26 cellular contexts compared by ENCODE assay signal in genomic region chr11:108432783-108433182, GRCh38. TPM values are rescaled to one million over a fixed set of nuclear protein-coding genes. Genes with fewer than 3 reads are reported as not detected.
DNase-seq lines count a peak whose midpoint lies in the region; ATAC-seq and TF ChIP-seq lines count a peak whose summit lies in the region.
"Had no signal": no experiment of that assay in that cellular context is flagged by ENCODE, and none has a peak within 500 bp of the region (broad histone marks: within the 10 kb centered on the region; RNA-seq: fewer than 3 reads in every experiment).

No MANE protein-coding gene starts in this region.

- H2AFZ ChIP-seq in IMR-90 (replicated peaks; ENCODE audit: low read length, poor library complexity), result no peak overlapping the region
- H2AFZ ChIP-seq: GM23338 had no signal

- no peak overlapping the region for H2BK20ac ChIP-seq in IMR-90 (ENCODE audit: low read depth, low read length)

- H3K4me3 ChIP-seq in IMR-90 (ENCODE audit: insufficient read depth, low read depth, low read length), result no peak overlapping the region
- H3K4me3 ChIP-seq in choroid plexus epithelial cell (ENCODE audit: low read depth, low read length), result no peak overlapping the region
- H3K4me3 ChIP-seq: GM23338, skin epidermis had no signal

- intact Hi-C loops in IMR-90 (cut with micrococcal nuclease), result no loop called here

- no peak overlapping the region for H3K14ac ChIP-seq in IMR-90 (replicated peaks; ENCODE audit: low read depth, low read length)

- H3K27me3 Mint-ChIP-seq in activated naive CD4-positive, alpha-beta T cell treated with anti-CD3 and anti-CD28 coated beads, Interleukin-2, amount 10 ng/mL, durations not matched to agents 7 days and 5 days, result peaks cover 4% of the 10 kb centered on the region
- H3K27me3 Mint-ChIP-seq: activated CD8-positive, alpha-beta T cell treated with anti-CD3 and anti-CD28 coated beads for 36 hours; activated T-cell treated with anti-CD3 and anti-CD28 coated beads, Interleukin-2, amount 50 U/mL, for 24 hours; dendritic cell treated with granulocyte-macrophage colony-stimulating factor and Interleukin-4, amounts not matched to agents 40 ng/mL and 50 ng/mL, for 4 days had no signal

- H3K36me3 ChIP-seq in IMR-90 (ENCODE audit: control insufficient read depth, insufficient read depth, low read length), result no peaks in the 10 kb centered on the region
- H3K36me3 ChIP-seq: BE2C, WERI-Rb-1 had no signal

- H3K36me3 Mint-ChIP-seq in activated naive CD4-positive, alpha-beta T cell treated with anti-CD3 and anti-CD28 coated beads, Interleukin-2, amount 10 ng/mL, durations not matched to agents 7 days and 5 days, result no peaks in the 10 kb centered on the region

- H3K4me3 Mint-ChIP-seq in activated naive CD4-positive, alpha-beta T cell treated with anti-CD3 and anti-CD28 coated beads, Interleukin-2, amount 10 ng/mL, durations not matched to agents 7 days and 5 days, result no peak overlapping the region
- H3K4me3 Mint-ChIP-seq: activated CD8-positive, alpha-beta T cell treated with anti-CD3 and anti-CD28 coated beads for 36 hours; activated T-cell treated with anti-CD3 and anti-CD28 coated beads, Interleukin-2, amount 50 U/mL, for 24 hours; brain; dendritic cell treated with granulocyte-macrophage colony-stimulating factor and Interleukin-4, amounts not matched to agents 40 ng/mL and 50 ng/mL, for 4 days; GM23338; immature natural killer cell; natural killer cell treated with Interleukin-12 subunit alpha and Interleukin-12 subunit beta and Interleukin-15 and Interleukin-18, amount 100 ng/mL, for 72 hours; T-helper 1 cell treated with Interleukin-12 subunit alpha and Interleukin-12 subunit beta and Interleukin-4 antibody, amounts not matched to agents 30 μg/mL and 1 μg/mL, for 36 hours had no signal

- H3K4me1 ChIP-seq in IMR-90 (ENCODE audit: control insufficient read depth, insufficient read depth, low read length), result no peaks in the 10 kb centered on the region
- H3K4me1 ChIP-seq: BE2C had no signal

- in situ Hi-C loops in IMR-90 (cut with MboI; ENCODE audit: low sequenced_read_pairs), result no loop called here

- H3K18ac ChIP-seq in IMR-90 (ENCODE audit: low read depth, low read length), result no peak overlapping the region

- no peaks in the 10 kb centered on the region for H3K9me3 Mint-ChIP-seq in activated naive CD4-positive, alpha-beta T cell treated with anti-CD3 and anti-CD28 coated beads, Interleukin-2, amount 10 ng/mL, durations not matched to agents 7 days and 5 days
- H3K9me3 Mint-ChIP-seq: activated CD8-positive, alpha-beta T cell treated with anti-CD3 and anti-CD28 coated beads for 36 hours; immature natural killer cell; T-helper 1 cell treated with Interleukin-12 subunit alpha and Interleukin-12 subunit beta and Interleukin-4 antibody, amounts not matched to agents 30 μg/mL and 1 μg/mL, for 36 hours had no signal

- TF ChIP-seq POLR2A in IMR-90 (IDR thresholded peaks at IDR 0.05; ENCODE audit: low read depth, low read length), result no peak

- H4K5ac ChIP-seq in IMR-90 (ENCODE audit: low read depth, low read length), result no peak overlapping the region

- no peak overlapping the region for H2BK15ac ChIP-seq in IMR-90 (ENCODE audit: low read depth, low read length)

- H3K79me1 ChIP-seq in IMR-90 (ENCODE audit: low read depth in 1 of 2, low read length in 2 of 2), result no peaks in the 10 kb centered on the region

- H3K4ac ChIP-seq in IMR-90 (ENCODE audit: low read depth, low read length), result no peak overlapping the region

- H2BK5ac ChIP-seq in IMR-90 (ENCODE audit: low read depth, low read length, poor library complexity, severe bottlenecking), result no peak overlapping the region

- H2AK5ac ChIP-seq in IMR-90 (ENCODE audit: low read depth, low read length), result no peak overlapping the region

- CTCF ChIA-PET in IMR-90 (lab: Yijun Ruan, JAX), result no interaction called here
- CTCF ChIA-PET in activated naive CD4-positive, alpha-beta T cell treated with anti-CD3 and anti-CD28 coated beads, Interleukin-2, amount 10 ng/mL, durations not matched to agents 7 days and 5 days (lab: Charles Lee), result no interaction called here

- dilution Hi-C loops in IMR-90 (cut with HindIII; ENCODE audit: low sequenced_read_pairs, unreplicated experiment), result no loop called here

- TF ChIP-seq CTCF in IMR-90 (conservative IDR thresholded peaks at IDR 0.05; ENCODE audit: low read depth, low read length), result no peak
- no peak for TF ChIP-seq CTCF in choroid plexus epithelial cell (conservative IDR thresholded peaks at IDR 0.05; ENCODE audit: low read depth, low read length)

- H3K27ac ChIP-seq in IMR-90 (ENCODE audit: insufficient read depth, low read length), result no peak overlapping the region
- H3K27ac ChIP-seq: skin epidermis, WERI-Rb-1 had no signal

- no peak overlapping the region for H4K8ac ChIP-seq in IMR-90 (ENCODE audit: low read depth in 2 of 2, low read length in 2 of 2)

- no peak for TF ChIP-seq RAD21 in IMR-90 (IDR thresholded peaks at IDR 0.05; ENCODE audit: low read length)

- H4K20me1 ChIP-seq in IMR-90 (ENCODE audit: insufficient read depth, low read length), result no peaks in the 10 kb centered on the region

- no peak overlapping the region for H2BK120ac ChIP-seq in IMR-90 (ENCODE audit: low read depth, low read length)

- peak; percentile 48 for ATAC-seq in IMR-90 (ENCODE audit: low read depth)
- ATAC-seq in GM19395 (IDR thresholded peaks at IDR 0.05; ENCODE audit: unreplicated experiment), result no peak
- no peak for ATAC-seq in HG03139 (IDR thresholded peaks at IDR 0.05; ENCODE audit: unreplicated experiment)
- ATAC-seq in HG02884 (IDR thresholded peaks at IDR 0.05; ENCODE audit: unreplicated experiment), result no peak
- ATAC-seq: activated CD8-positive, alpha-beta T cell treated with anti-CD3 and anti-CD28 coated beads for 36 hours; GM23338; natural killer cell treated with Interleukin-12 subunit alpha and Interleukin-12 subunit beta and Interleukin-15 and Interleukin-18, amount 100 ng/mL, for 72 hours had no signal

- H3K9me3 ChIP-seq in IMR-90 (ENCODE audit: control insufficient read depth, insufficient read depth, low read length), result no peaks in the 10 kb centered on the region
- H3K9me3 ChIP-seq: BE2C had no signal

- no peak overlapping the region for H4K91ac ChIP-seq in IMR-90 (ENCODE audit: insufficient read depth, low read depth, low read length)

- no peaks in the 10 kb centered on the region for H3K4me1 Mint-ChIP-seq in activated naive CD4-positive, alpha-beta T cell treated with anti-CD3 and anti-CD28 coated beads, Interleukin-2, amount 10 ng/mL, durations not matched to agents 7 days and 5 days
- H3K4me1 Mint-ChIP-seq: brain, GM23338, immature natural killer cell had no signal

- no TSS peak for BruUV-seq in IMR-90 (replicated peaks; lab: Mats Ljungman, UMichigan)

- no peaks in the 10 kb centered on the region for H3K9me1 ChIP-seq in IMR-90 (ENCODE audit: insufficient read depth, low read length)

- no peak overlapping the region for H2AK9ac ChIP-seq in IMR-90 (replicated peaks; ENCODE audit: low read depth, low read length, poor library complexity)

- no peak overlapping the region for H3K56ac ChIP-seq in IMR-90 (ENCODE audit: extremely low read depth, insufficient read depth, low read length)

- POLR2A ChIA-PET in IMR-90 (lab: Charles Lee; ENCODE audit: unreplicated experiment), result interaction anchor here (0.6 kb wide), 2 partner anchors 10 to 214 kb away, joined by 3 read pairs; no protein-coding TSS in a partner anchor

- DNase-seq in Daoy (ENCODE audit: low read depth) (peak; percentile 29), IMR-90 (peak; percentile 42), choroid plexus epithelial cell (ENCODE audit: low read depth) (peak; percentile 19), myocyte (ENCODE audit: low read depth) (peak; percentile 87)
- no peak for DNase-seq in activated naive CD4-positive, alpha-beta T cell treated with anti-CD3 and anti-CD28 coated beads, Interleukin-2, amount 10 ng/mL, durations not matched to agents 7 days and 5 days
- DNase-seq: activated CD8-positive, alpha-beta T cell treated with anti-CD3 and anti-CD28 coated beads for 36 hours; activated naive CD4-positive, alpha-beta T cell treated with anti-CD3 and anti-CD28 coated beads, Interleukin-2, amount 50 U/mL, for 16 hours; activated T-cell treated with anti-CD3 and anti-CD28 coated beads, Interleukin-2, amount 50 U/mL, for 24 hours; BE2C; immature natural killer cell; KBM-7; NCI-H2029; NCI-H510A treated with DMSO at 0.1 percent for 48 hours; SIG-M5; stimulated activated CD4-positive, alpha-beta T cell treated with anti-CD3 and anti-CD28 coated beads, Interleukin-4, amount 100 ng/mL, for 1 hour; WERI-Rb-1 had no signal

- H3K9ac ChIP-seq in IMR-90 (ENCODE audit: low read depth, low read length), result no peak overlapping the region

- H3K27ac Mint-ChIP-seq in activated naive CD4-positive, alpha-beta T cell treated with anti-CD3 and anti-CD28 coated beads, Interleukin-2, amount 10 ng/mL, durations not matched to agents 7 days and 5 days, result no peak overlapping the region
- H3K27ac Mint-ChIP-seq: activated CD8-positive, alpha-beta T cell treated with anti-CD3 and anti-CD28 coated beads for 36 hours; activated T-cell treated with anti-CD3 and anti-CD28 coated beads, Interleukin-2, amount 50 U/mL, for 24 hours; brain; dendritic cell treated with granulocyte-macrophage colony-stimulating factor and Interleukin-4, amounts not matched to agents 40 ng/mL and 50 ng/mL, for 4 days; GM23338; immature natural killer cell; natural killer cell treated with Interleukin-12 subunit alpha and Interleukin-12 subunit beta and Interleukin-15 and Interleukin-18, amount 100 ng/mL, for 72 hours; T-helper 1 cell treated with Interleukin-12 subunit alpha and Interleukin-12 subunit beta and Interleukin-4 antibody, amounts not matched to agents 30 μg/mL and 1 μg/mL, for 36 hours had no signal

- H3K23ac ChIP-seq in IMR-90 (ENCODE audit: low read depth, low read length), result no peak overlapping the region

- no peaks in the 10 kb centered on the region for H3K27me3 ChIP-seq in IMR-90 (ENCODE audit: control insufficient read depth, insufficient read depth, low read length)
- H3K27me3 ChIP-seq: BE2C had no signal

- no peak overlapping the region for H3K4me2 ChIP-seq in IMR-90 (ENCODE audit: low read depth, low read length)
- H3K4me2 ChIP-seq: GM23338 had no signal

TF ChIP-seq in IMR-90, 13 proteins besides CTCF, POLR2A, EP300 and RAD21 (continues in another document):
- no peak for TF ChIP-seq MAFK (IDR thresholded peaks at IDR 0.05; ENCODE audit: low read depth, low read length)
- no peak for TF ChIP-seq MAZ (IDR thresholded peaks at IDR 0.05; ENCODE audit: borderline replicate concordance, low read depth, low read length)
- no peak for TF ChIP-seq FOS (IDR thresholded peaks at IDR 0.05; ENCODE audit: low read depth, low read length)

RNA-seq across cellular contexts. Expression of gene C11orf65, which starts 34.5 kb away (rescaled TPM):
- total RNA-seq in Daoy (2014; rRNA removed; shearing (Covaris generic)), result 0.29 and 9.4 TPM in 2 replicates
- 0.18 and 0.56 TPM in 2 replicates for total RNA-seq in IMR-90 (2012; rRNA removed)
- polyA plus RNA-seq in IMR-90 (2012; rRNA removed), result 0.12 TPM in 1 of 2 replicates, not detected in the other
- 0.02 TPM in 1 of 2 replicates, not detected in the other for polyA plus RNA-seq in IMR-90 (2012; cell fraction: cytosol; rRNA removed)
- 0.16 TPM in 1 of 2 replicates, not detected in the other for polyA plus RNA-seq in IMR-90 (2012; cell fraction: nucleus; rRNA removed; ENCODE audit: low replicate concordance)
- 0.47 and 0.86 TPM in 2 replicates for total RNA-seq in myocyte
- polyA plus RNA-seq in myocyte (2012), result 0.96 TPM
- total RNA-seq: glomerular endothelial cell had no signal
